Comparison of ENCODE assay signal across 1 cellular context in genomic region chr10:48604408-48605263, GRCh38.
TF ChIP-seq lines count a peak whose summit lies in the region.

Gene ARHGAP22, minus strand, starts transcription at chr10:48605073. Its CDS starts 277 bp downstream, at chr10:48604796.

TF ChIP-seq in GM12878, 131 proteins besides CTCF, POLR2A, EP300 and RAD21 (continued from another document):
- TF ChIP-seq ZBTB11 (CRISPR knock-in tag; IDR thresholded peaks at IDR 0.05), result no peak
- TF ChIP-seq ZBTB40 (IDR thresholded peaks at IDR 0.05; ENCODE audit: borderline replicate concordance), result no peak
- TF ChIP-seq MTA2 (IDR thresholded peaks at IDR 0.05; ENCODE audit: low read depth), result no peak
- 0 out of 3 replicates have a peak, but pooled peaks of 1 of the 2 experiments have one; percentile 38 for TF ChIP-seq EGR1 (IDR thresholded peaks at IDR 0.05; ENCODE audit: borderline replicate concordance in 1 of 2, low read depth in 2 of 2, low read length in 2 of 2)
- no peak for TF ChIP-seq ZNF622 (IDR thresholded peaks at IDR 0.05)
- TF ChIP-seq ETV6 (conservative IDR thresholded peaks at IDR 0.05 in 1 of 2, IDR thresholded peaks at IDR 0.05 in 1 of 2; ENCODE audit: borderline replicate concordance in 1 of 2, low read depth in 1 of 2), result no peak
